In the genomic region with DNA sequence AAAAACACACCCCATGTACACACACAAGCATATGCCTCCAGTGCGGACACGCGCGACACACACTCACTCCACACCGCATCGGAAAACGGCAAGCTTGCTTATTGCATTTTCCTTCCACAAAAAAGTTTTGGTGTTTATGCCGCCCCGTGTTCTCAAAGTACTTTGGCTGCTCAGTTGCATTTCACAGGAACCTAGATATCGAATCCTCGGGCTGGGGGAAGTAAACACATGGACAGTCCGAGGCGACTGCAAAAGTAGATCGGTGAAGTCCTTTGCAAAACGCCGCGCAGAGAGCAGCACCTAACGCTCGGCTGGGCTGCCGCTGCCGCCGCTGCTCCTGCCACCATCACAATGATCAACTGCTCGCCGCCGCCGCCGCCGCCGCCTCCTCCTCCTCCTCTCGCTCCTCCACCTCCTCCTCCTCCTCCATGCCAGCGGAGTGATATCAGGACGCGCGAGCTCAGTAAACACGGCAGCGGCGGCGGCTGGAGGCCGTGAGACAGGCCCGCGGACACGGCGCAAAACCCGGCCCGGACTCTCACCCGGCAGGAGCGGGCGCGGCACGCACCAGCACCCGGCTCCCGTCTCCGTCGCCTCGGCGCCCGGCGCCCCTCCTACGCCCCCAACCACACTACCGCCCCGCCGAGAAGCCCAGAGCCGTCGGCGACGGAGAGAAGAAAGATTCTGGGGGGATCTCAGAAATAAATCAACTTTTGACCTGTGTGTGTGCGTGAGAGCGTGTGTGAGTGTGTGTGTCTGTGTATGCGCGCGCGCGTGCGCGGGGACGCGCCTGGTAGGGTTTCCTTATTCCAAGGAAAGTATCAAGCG, we compare ENCODE assay signal across 8 cellular contexts. TPM values are rescaled to one million over a fixed set of nuclear protein-coding genes. Genes with fewer than 3 reads are reported as not detected.
DNase-seq lines count a peak whose midpoint lies in the region; ATAC-seq and TF ChIP-seq lines count a peak whose summit lies in the region.

Gene MAML3, minus strand, starts transcription at position 441 of the 828 bp plus-strand sequence. CDS start 857 bp downstream, outside the sequence.

- H3K4me1 ChIP-seq in liver (ENCODE audit: control insufficient read depth in 4 of 4, insufficient read depth in 4 of 4, low read length in 3 of 4), result peaks cover 3 to 31% (median 21%) of the 10 kb centered on the region in 4 donors

- peak within 1 kb of the TSS; percentile 75 to 76 for H3K9ac ChIP-seq in liver (ENCODE audit: low read depth in 1 of 2, low read length in 2 of 2)

- peak within 1 kb of the TSS; percentile 84 to 92 (median 87) for H3K4me3 ChIP-seq in liver (ENCODE audit: low read depth in 1 of 3, low read length in 3 of 3)

- WGBS in liver, result under 1% methylated on average over 78 of the region's 78 CpGs

- H3K27me3 Mint-ChIP-seq in activated CD4-positive, alpha-beta memory T cell treated with anti-CD3 and anti-CD28 coated beads for 36 hours, result peaks cover 20% of the 10 kb centered on the region

- H3K27ac ChIP-seq in 22Rv1 (peak within 1 kb of the TSS; percentile 100), liver (ENCODE audit: low read depth in 1 of 2, low read length in 2 of 2) (peak within 1 kb of the TSS; percentile 97 to 99)

- no peaks in the 10 kb centered on the region for H3K9me3 Mint-ChIP-seq in activated CD4-positive, alpha-beta memory T cell treated with anti-CD3 and anti-CD28 coated beads for 36 hours

- H3K36me3 Mint-ChIP-seq in activated CD4-positive, alpha-beta memory T cell treated with anti-CD3 and anti-CD28 coated beads for 36 hours, result no peaks in the 10 kb centered on the region

- H3K27me3 ChIP-seq in liver (ENCODE audit: control insufficient read depth in 4 of 4, insufficient read depth in 4 of 4, low read length in 3 of 4), result no peaks in the 10 kb centered on the region

- no peaks in the 10 kb centered on the region for H3K9me3 ChIP-seq in liver (ENCODE audit: control insufficient read depth in 4 of 4, low read length in 3 of 4)

- peak within 1 kb of the TSS; percentile 78 for H3K4me3 Mint-ChIP-seq in activated CD4-positive, alpha-beta memory T cell treated with anti-CD3 and anti-CD28 coated beads for 36 hours

- H3K36me3 ChIP-seq in liver (ENCODE audit: control insufficient read depth in 4 of 4, insufficient read depth in 3 of 4, low read depth in 1 of 4, low read length in 3 of 4), result no peaks in the 10 kb centered on the region

- peaks cover 45% of the 10 kb centered on the region for H3K4me1 Mint-ChIP-seq in activated CD4-positive, alpha-beta memory T cell treated with anti-CD3 and anti-CD28 coated beads for 36 hours (ENCODE audit: low read depth)

- peak; percentile 58 for DNase-seq in HPDE6-E6E7 (ENCODE audit: extremely low spot score)
- DNase-seq in NCI-H82 treated with DMSO at 0.1 percent for 48 hours (lab: John Stamatoyannopoulos, UW; ENCODE audit: unreplicated experiment), result peak; percentile 71
- peak; percentile 88 for DNase-seq in activated CD4-positive, alpha-beta memory T cell treated with anti-CD3 and anti-CD28 coated beads for 36 hours
- DNase-seq in dermis blood vessel endothelial cell, result peak; percentile 98
- DNase-seq in stimulated activated CD4-positive, alpha-beta T cell treated with anti-CD3 and anti-CD28 coated beads, Interleukin-2, amount 100 ng/mL, for 24 hours, result peak; percentile 79 to 83

- POLR2A ChIA-PET in activated CD4-positive, alpha-beta memory T cell treated with anti-CD3 and anti-CD28 coated beads for 36 hours (lab: Charles Lee), result interaction anchor here (1.1 kb wide), 1 partner anchor 58 kb away, joined by 3 read pairs; no protein-coding TSS in a partner anchor

- peak; percentile 68 for ATAC-seq in GM19035 (IDR thresholded peaks at IDR 0.05; ENCODE audit: unreplicated experiment)

- TF ChIP-seq RAD21 in liver (IDR thresholded peaks at IDR 0.05), result peak; percentile 47 to 69

- intact Hi-C loops in activated CD4-positive, alpha-beta memory T cell treated with anti-CD3 and anti-CD28 coated beads for 36 hours (cut with micrococcal nuclease), result loop anchor here (1.0 to 5.0 kb wide), 8 partner anchors 97 to 1072 kb away; partner anchors contain the start of genes ELF2, NAA15, NDUFC1 and SCOC

- H3K27ac Mint-ChIP-seq in activated CD4-positive, alpha-beta memory T cell treated with anti-CD3 and anti-CD28 coated beads for 36 hours, result no peak within 1 kb of the TSS

- TF ChIP-seq CTCF in 22Rv1 (IDR thresholded peaks at IDR 0.05) (no peak), liver (IDR thresholded peaks at IDR 0.05; ENCODE audit: low read depth, low read length, missing input control) (no peak)

- CTCF ChIA-PET in activated CD4-positive, alpha-beta memory T cell treated with anti-CD3 and anti-CD28 coated beads for 36 hours (lab: Charles Lee), result interaction anchor here (0.6 to 2.3 kb wide), 3 partner anchors 56 to 95 kb away, joined by 3 to 6 read pairs (median 3); no protein-coding TSS in a partner anchor

TF ChIP-seq in liver, 16 proteins besides CTCF, POLR2A, EP300 and RAD21:
- TF ChIP-seq NR2F2 (IDR thresholded peaks at IDR 0.05) (peak; percentile 34), TAF1 (conservative IDR thresholded peaks at IDR 0.05) (peak; percentile 85), FOXA1 (IDR thresholded peaks at IDR 0.05) (peak; percentile 93), EGR1 (IDR thresholded peaks at IDR 0.05; ENCODE audit: low read depth in 2 of 2) (no peak), GABPA (IDR thresholded peaks at IDR 0.05 in 1 of 2, conservative IDR thresholded peaks at IDR 0.05 in 1 of 2) (no peak), FOXA2 (IDR thresholded peaks at IDR 0.05) (peak; percentile 77), SP1 (IDR thresholded peaks at IDR 0.05) (peak; percentile 58), YY1 (IDR thresholded peaks at IDR 0.05) (peak; percentile 87), MAX (IDR thresholded peaks at IDR 0.05) (no peak), HNF4A (conservative IDR thresholded peaks at IDR 0.05) (peak in 1 of 2 donors; percentile 1), RXRA (IDR thresholded peaks at IDR 0.05) (peak; percentile 16 to 52), JUND (IDR thresholded peaks at IDR 0.05) (peak in 1 of 2 donors; percentile 49), HNF4G (IDR thresholded peaks at IDR 0.05) (peak; percentile 7)
- TF ChIP-seq, protein P1, sequence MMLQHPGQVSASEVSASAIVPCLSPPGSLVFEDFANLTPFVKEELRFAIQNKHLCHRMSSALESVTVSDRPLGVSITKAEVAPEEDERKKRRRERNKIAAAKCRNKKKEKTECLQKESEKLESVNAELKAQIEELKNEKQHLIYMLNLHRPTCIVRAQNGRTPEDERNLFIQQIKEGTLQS (IDR thresholded peaks at IDR 0.05), result no peak
- TF ChIP-seq, protein P2, sequence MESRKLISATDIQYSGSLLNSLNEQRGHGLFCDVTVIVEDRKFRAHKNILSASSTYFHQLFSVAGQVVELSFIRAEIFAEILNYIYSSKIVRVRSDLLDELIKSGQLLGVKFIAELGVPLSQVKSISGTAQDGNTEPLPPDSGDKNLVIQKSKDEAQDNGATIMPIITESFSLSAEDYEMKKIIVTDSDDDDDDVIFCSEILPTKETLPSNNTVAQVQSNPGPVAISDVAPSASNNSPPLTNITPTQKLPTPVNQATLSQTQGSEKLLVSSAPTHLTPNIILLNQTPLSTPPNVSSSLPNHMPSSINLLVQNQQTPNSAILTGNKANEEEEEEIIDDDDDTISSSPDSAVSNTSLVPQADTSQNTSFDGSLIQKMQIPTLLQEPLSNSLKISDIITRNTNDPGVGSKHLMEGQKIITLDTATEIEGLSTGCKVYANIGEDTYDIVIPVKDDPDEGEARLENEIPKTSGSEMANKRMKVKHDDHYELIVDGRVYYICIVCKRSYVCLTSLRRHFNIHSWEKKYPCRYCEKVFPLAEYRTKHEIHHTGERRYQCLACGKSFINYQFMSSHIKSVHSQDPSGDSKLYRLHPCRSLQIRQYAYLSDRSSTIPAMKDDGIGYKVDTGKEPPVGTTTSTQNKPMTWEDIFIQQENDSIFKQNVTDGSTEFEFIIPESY (IDR thresholded peaks at IDR 0.05), result no peak
- TF ChIP-seq, protein P3, sequence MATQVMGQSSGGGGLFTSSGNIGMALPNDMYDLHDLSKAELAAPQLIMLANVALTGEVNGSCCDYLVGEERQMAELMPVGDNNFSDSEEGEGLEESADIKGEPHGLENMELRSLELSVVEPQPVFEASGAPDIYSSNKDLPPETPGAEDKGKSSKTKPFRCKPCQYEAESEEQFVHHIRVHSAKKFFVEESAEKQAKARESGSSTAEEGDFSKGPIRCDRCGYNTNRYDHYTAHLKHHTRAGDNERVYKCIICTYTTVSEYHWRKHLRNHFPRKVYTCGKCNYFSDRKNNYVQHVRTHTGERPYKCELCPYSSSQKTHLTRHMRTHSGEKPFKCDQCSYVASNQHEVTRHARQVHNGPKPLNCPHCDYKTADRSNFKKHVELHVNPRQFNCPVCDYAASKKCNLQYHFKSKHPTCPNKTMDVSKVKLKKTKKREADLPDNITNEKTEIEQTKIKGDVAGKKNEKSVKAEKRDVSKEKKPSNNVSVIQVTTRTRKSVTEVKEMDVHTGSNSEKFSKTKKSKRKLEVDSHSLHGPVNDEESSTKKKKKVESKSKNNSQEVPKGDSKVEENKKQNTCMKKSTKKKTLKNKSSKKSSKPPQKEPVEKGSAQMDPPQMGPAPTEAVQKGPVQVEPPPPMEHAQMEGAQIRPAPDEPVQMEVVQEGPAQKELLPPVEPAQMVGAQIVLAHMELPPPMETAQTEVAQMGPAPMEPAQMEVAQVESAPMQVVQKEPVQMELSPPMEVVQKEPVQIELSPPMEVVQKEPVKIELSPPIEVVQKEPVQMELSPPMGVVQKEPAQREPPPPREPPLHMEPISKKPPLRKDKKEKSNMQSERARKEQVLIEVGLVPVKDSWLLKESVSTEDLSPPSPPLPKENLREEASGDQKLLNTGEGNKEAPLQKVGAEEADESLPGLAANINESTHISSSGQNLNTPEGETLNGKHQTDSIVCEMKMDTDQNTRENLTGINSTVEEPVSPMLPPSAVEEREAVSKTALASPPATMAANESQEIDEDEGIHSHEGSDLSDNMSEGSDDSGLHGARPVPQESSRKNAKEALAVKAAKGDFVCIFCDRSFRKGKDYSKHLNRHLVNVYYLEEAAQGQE (IDR thresholded peaks at IDR 0.05), result no peak

RNA-seq across cellular contexts. Expression of gene MAML3, which starts in this region (rescaled TPM):
- total RNA-seq in activated CD4-positive, alpha-beta memory T cell treated with anti-CD3 and anti-CD28 coated beads for 36 hours, result under 1 TPM; 0.51 to 0.76 TPM
- 5.6 and 7.7 TPM in 2 replicates for total RNA-seq in dermis blood vessel endothelial cell
- total RNA-seq in liver, result 1 to 10 TPM; 3.2 to 4.3 TPM
- 1 to 10 TPM; 1.3 to 2.2 TPM for polyA plus RNA-seq in liver

Comparison
In these comparisons a context has a peak if more than half of its experiments do, and no peak if none do; other contexts are left out.
1. Peak in every context shown above with its lines: DNase-seq, ATAC-seq, H3K4me3 ChIP-seq and H3K27ac ChIP-seq.
2. Peak in DNase-seq in activated CD4-positive, alpha-beta memory T cell treated with anti-CD3 and anti-CD28 coated beads for 36 hours; RNA of the gene not detected or under 1 TPM.